ENCODE assay signal across 9 cellular contexts in the genomic region with DNA sequence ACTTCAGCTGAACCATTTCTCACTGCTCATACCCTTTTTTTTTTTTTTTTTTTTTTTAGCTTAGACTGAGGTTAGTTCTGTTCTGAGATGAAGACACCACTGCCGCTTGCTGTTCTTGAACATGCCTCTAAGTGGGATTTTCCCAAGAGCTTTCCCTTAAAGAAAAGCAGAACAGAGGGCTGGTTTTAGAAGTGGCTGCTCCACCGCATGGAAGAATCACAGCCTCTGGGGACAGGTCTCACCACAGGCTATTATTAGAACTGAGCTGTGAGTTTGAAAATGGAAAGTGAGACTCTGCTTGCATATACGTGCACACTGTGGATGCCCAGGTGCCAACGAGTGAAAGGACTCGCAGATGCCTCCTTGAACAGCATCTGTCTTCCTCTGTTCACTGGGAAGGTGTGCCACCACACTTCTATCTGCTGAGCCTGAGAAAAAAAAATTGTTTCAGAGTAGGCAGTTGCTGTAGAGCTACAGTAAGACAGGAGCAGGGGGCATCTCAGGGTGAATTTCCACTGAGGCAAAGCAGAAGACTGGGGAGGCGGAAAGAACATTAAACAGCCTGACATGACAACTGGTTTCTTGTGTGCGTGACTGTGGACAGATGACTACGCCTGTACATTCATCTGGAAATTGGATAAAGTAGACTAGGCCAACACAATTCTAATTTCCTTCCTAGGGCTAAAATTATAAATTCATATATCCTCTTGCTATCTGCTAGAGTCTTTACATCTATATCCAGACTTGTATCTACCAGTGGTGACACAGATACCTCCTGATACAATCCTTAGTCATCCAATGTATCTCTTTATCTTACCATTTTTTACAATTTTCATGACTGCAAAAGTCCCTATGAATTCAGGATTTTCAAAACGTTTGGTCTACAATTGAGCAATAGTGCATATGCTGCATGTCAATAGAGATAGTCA.
DNase-seq lines count a peak whose midpoint lies in the region; ATAC-seq and TF ChIP-seq lines count a peak whose summit lies in the region.
"Had no signal": no experiment of that assay in that cellular context is flagged by ENCODE, and none has a peak within 500 bp of the region (broad histone marks: within the 10 kb centered on the region; RNA-seq: fewer than 3 reads in every experiment).

No MANE protein-coding gene starts in this region.

- DNase-seq in activated CD4-positive, alpha-beta T cell treated with anti-CD3 and anti-CD28 coated beads for 36 hours: peak; percentile 54
- no peak for DNase-seq in activated CD4-positive, alpha-beta T cell treated with anti-CD3 and anti-CD28 coated beads for 1 hour
- DNase-seq in myocyte (ENCODE audit: low read depth) (peak; percentile 3), spleen (no peak), AG20443 (ENCODE audit: low spot score) (no peak), lower leg skin (ENCODE audit: low spot score in 2 of 2) (no peak)
- DNase-seq: effector CD8-positive, alpha-beta T cell had no signal

- H3K36me3 ChIP-seq in spleen: no peaks in the 10 kb centered on the region

- no peaks in the 10 kb centered on the region for H3K27me3 ChIP-seq in spleen (replicated peaks in 1 of 7)

- H3K36me3 Mint-ChIP-seq in activated CD4-positive, alpha-beta T cell treated with anti-CD3 and anti-CD28 coated beads for 36 hours (ENCODE audit: low read depth): no peaks in the 10 kb centered on the region

- 41 to 52% (median 48%) methylated on average over 9 of the region's 9 CpGs for WGBS in spleen, 5 donors
- WGBS in lower leg skin, 2 donors: 64 to 66% methylated on average over 9 of the region's 9 CpGs

- H3K9me3 Mint-ChIP-seq in activated CD4-positive, alpha-beta T cell treated with anti-CD3 and anti-CD28 coated beads for 36 hours (ENCODE audit: low read depth): no peaks in the 10 kb centered on the region

- TF ChIP-seq POLR2A in spleen (IDR thresholded peaks at IDR 0.05): no peak
- no peak for TF ChIP-seq POLR2A in lower leg skin (IDR thresholded peaks at IDR 0.05)

- peak overlapping the region; percentile 80 for H3K27ac Mint-ChIP-seq in activated CD4-positive, alpha-beta T cell treated with anti-CD3 and anti-CD28 coated beads for 36 hours

- no peaks in the 10 kb centered on the region for H3K4me1 ChIP-seq in spleen

- no peak overlapping the region for H3K4me3 ChIP-seq in spleen
- no peak overlapping the region for H3K4me3 ChIP-seq in lower leg skin (ENCODE audit: low read depth, poor library complexity, severe bottlenecking)

- intact Hi-C loops in activated CD4-positive, alpha-beta T cell treated with anti-CD3 and anti-CD28 coated beads for 36 hours (cut with DNase I, micrococcal nuclease): loop anchor here (1.0 to 2.0 kb wide), 2 partner anchors 114 to 330 kb away; no protein-coding TSS in a partner anchor
- intact Hi-C loops in spleen (cut with DNase I; ENCODE audit: low total_unique reads) (no loop called here), lower leg skin (cut with DNase I; ENCODE audit: low total_unique reads) (no loop called here)

- H3K4me3 Mint-ChIP-seq in activated CD4-positive, alpha-beta T cell treated with anti-CD3 and anti-CD28 coated beads for 36 hours: no peak overlapping the region

- H3K27me3 Mint-ChIP-seq in activated CD4-positive, alpha-beta T cell treated with anti-CD3 and anti-CD28 coated beads for 36 hours: no peaks in the 10 kb centered on the region

- H3K9me3 ChIP-seq in spleen: no peaks in the 10 kb centered on the region

- no peak for TF ChIP-seq CTCF in spleen (IDR thresholded peaks at IDR 0.05 in 8 of 11, conservative IDR thresholded peaks at IDR 0.05 in 3 of 11)
- no peak for TF ChIP-seq CTCF in lower leg skin (IDR thresholded peaks at IDR 0.05)

- POLR2A ChIA-PET in activated CD4-positive, alpha-beta T cell treated with anti-CD3 and anti-CD28 coated beads for 36 hours (lab: Charles Lee): interaction anchor here (0.6 kb wide), 1 partner anchor 48 kb away, joined by 4 read pairs; no protein-coding TSS in a partner anchor

- no peak overlapping the region for H3K27ac ChIP-seq in spleen

- CTCF ChIA-PET in activated CD4-positive, alpha-beta T cell treated with anti-CD3 and anti-CD28 coated beads for 36 hours (lab: Charles Lee): interaction anchor here (0.7 kb wide), 2 partner anchors 35 to 39 kb away, joined by 3 to 4 read pairs; no protein-coding TSS in a partner anchor

- ATAC-seq in activated CD4-positive, alpha-beta T cell treated with anti-CD3 and anti-CD28 coated beads for 36 hours: peak; percentile 76
- peak; percentile 92 for ATAC-seq in GM21528 (IDR thresholded peaks at IDR 0.05; ENCODE audit: low FRiP score, unreplicated experiment)
- ATAC-seq in HG03432 (IDR thresholded peaks at IDR 0.05; ENCODE audit: unreplicated experiment): peak; percentile 89

- H3K4me1 Mint-ChIP-seq in activated CD4-positive, alpha-beta T cell treated with anti-CD3 and anti-CD28 coated beads for 36 hours: peaks cover 38% of the 10 kb centered on the region

Comparison
In these comparisons a context has a peak if more than half of its experiments do, and no peak if none do; other contexts are left out.
1. DNase-seq: peak in activated CD4-positive, alpha-beta T cell treated with anti-CD3 and anti-CD28 coated beads for 36 hours (single experiment) and myocyte (single experiment); none in activated CD4-positive, alpha-beta T cell treated with anti-CD3 and anti-CD28 coated beads for 1 hour (single experiment), spleen (single experiment), AG20443 (single experiment) and lower leg skin (0 of 2).
2. intact Hi-C loops: an anchor here in activated CD4-positive, alpha-beta T cell treated with anti-CD3 and anti-CD28 coated beads for 36 hours (1.0 to 2.0 kb wide); none called in spleen and lower leg skin.
3. Peak in every context shown above with its lines, with median percentiles within 50 percentile points of each other: ATAC-seq.